In the genomic region with DNA sequence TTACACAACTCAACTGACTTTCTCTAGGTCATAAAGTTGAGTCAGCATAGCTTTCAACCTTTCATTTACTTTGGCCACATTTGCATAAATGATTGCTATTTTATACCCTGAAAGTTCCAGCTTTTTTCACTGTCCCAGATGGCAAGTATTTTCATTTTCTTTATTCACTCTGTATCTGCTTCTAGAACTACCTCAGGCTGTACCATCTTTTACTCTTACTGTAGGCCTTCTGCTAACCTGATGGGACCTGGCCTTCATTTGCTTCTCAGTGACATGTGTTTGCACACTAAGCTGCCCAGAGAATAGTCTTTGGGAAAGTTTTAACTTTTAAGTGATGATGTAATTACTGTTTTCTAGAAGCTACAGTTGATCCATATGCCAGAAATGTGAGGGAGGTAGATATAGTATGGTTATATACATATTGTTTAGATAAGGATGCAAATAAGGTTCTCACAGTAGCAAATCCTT, we compare ENCODE assay signal across 9 cellular contexts.
A peak's percentile ranks its signal among the peaks of the same experiment; 100 is the strongest.
DNase-seq lines count a peak whose midpoint lies in the region; ATAC-seq, FAIRE-seq and TF ChIP-seq lines count a peak whose summit lies in the region.
"Had no signal": no experiment of that assay in that cellular context is flagged by ENCODE, and none has a peak within 500 bp of the region (broad histone marks: within the 10 kb centered on the region; RNA-seq: fewer than 3 reads in every experiment).

No MANE protein-coding gene starts in this region.

- H3K27me3 ChIP-seq in adrenal gland, result no peaks in the 10 kb centered on the region
- no peaks in the 10 kb centered on the region for H3K27me3 ChIP-seq in naive thymus-derived CD4-positive, alpha-beta T cell (ENCODE audit: control insufficient read depth in 2 of 2, insufficient read depth in 2 of 2, low read length in 2 of 2)

- peak; percentile 32 for ATAC-seq in HG02970 (IDR thresholded peaks at IDR 0.05; ENCODE audit: low FRiP score, unreplicated experiment)
- ATAC-seq in naive thymus-derived CD4-positive, alpha-beta T cell, result peak; percentile 26

- DNase-seq in GM12892 (ENCODE audit: insufficient read length), result no peak
- no peak for DNase-seq in adrenal gland
- DNase-seq in naive thymus-derived CD4-positive, alpha-beta T cell, result peak in 2 of 9 donors; percentile 34 to 51
- no peak for DNase-seq in SKM-1 treated with dmso at 0.1 percent for 144 hours (lab: John Stamatoyannopoulos, UW; ENCODE audit: unreplicated experiment)
- DNase-seq in midbrain (lab: John Stamatoyannopoulos, UW), result no peak
- DNase-seq in hippocampal formation (lab: John Stamatoyannopoulos, UW), result no peak
- DNase-seq in NK-92 (lab: John Stamatoyannopoulos, UW; ENCODE audit: unreplicated experiment), result no peak
- DNase-seq: retina had no signal

- H3K27me3 Mint-ChIP-seq in naive thymus-derived CD4-positive, alpha-beta T cell, result no peaks in the 10 kb centered on the region

- H3K27ac ChIP-seq in adrenal gland, result peak overlapping the region in 3 of 5 donors; percentile 42 to 63 (median 60)
- H3K27ac ChIP-seq in naive thymus-derived CD4-positive, alpha-beta T cell (ENCODE audit: low read depth, low read length), result peak overlapping the region; percentile 97

- H3K4me1 Mint-ChIP-seq in naive thymus-derived CD4-positive, alpha-beta T cell, result peaks cover 46 to 100% (median 92%) of the 10 kb centered on the region in 7 donors

- TF ChIP-seq POLR2A in GM12892 (IDR thresholded peaks at IDR 0.05; ENCODE audit: low read depth, low read length), result no peak
- TF ChIP-seq POLR2A in adrenal gland (IDR thresholded peaks at IDR 0.05), result no peak

- H3K36me3 Mint-ChIP-seq in naive thymus-derived CD4-positive, alpha-beta T cell, result peaks cover 3 to 37% (median 14%) of the 10 kb centered on the region in 5 donors

- FAIRE-seq in GM12892 (lab: Jason Lieb, UNC), result peak; percentile 51

- H3K9me3 ChIP-seq in adrenal gland (replicated peaks in 1 of 3), result no peaks in the 10 kb centered on the region
- H3K9me3 ChIP-seq in naive thymus-derived CD4-positive, alpha-beta T cell (ENCODE audit: control insufficient read depth in 2 of 3, low read length in 3 of 3), result no peaks in the 10 kb centered on the region

- H3K4me3 ChIP-seq in adrenal gland, result no peak overlapping the region
- no peak overlapping the region for H3K4me3 ChIP-seq in naive thymus-derived CD4-positive, alpha-beta T cell (ENCODE audit: low read length)

- peak overlapping the region; percentile 32 to 82 (median 76) for H3K4me3 Mint-ChIP-seq in naive thymus-derived CD4-positive, alpha-beta T cell

- CTCF ChIA-PET in naive thymus-derived CD4-positive, alpha-beta T cell (lab: Charles Lee), result interaction anchor here (0.5 to 2.5 kb wide), 6 partner anchors 17 to 129 kb away, joined by 3 to 8 read pairs (median 4); no protein-coding TSS in a partner anchor

- peaks cover 8 to 24% of the 10 kb centered on the region in 2 donors for H3K4me1 ChIP-seq in adrenal gland (replicated peaks in 1 of 2)
- peaks cover 84 to 92% of the 10 kb centered on the region in 2 donors for H3K4me1 ChIP-seq in naive thymus-derived CD4-positive, alpha-beta T cell (ENCODE audit: control insufficient read depth in 2 of 2, insufficient read depth in 2 of 2, low read length in 2 of 2)

- H3K9me3 Mint-ChIP-seq in naive thymus-derived CD4-positive, alpha-beta T cell, result peaks cover 0 to 5% (median 0%) of the 10 kb centered on the region in 11 donors

- POLR2A ChIA-PET in naive thymus-derived CD4-positive, alpha-beta T cell (lab: Charles Lee), result interaction anchor here (0.7 to 3.5 kb wide), 15 partner anchors 8 to 210 kb away, joined by 3 to 48 read pairs (median 5); partner anchors contain the start of gene CDC42SE2

- TF ChIP-seq CTCF in adrenal gland (IDR thresholded peaks at IDR 0.05), result no peak

- H3K27ac Mint-ChIP-seq in naive thymus-derived CD4-positive, alpha-beta T cell, result peak overlapping the region; percentile 94 to 99 (median 98)

- intact Hi-C loops in adrenal gland (cut with DNase I), result no loop called here
- intact Hi-C loops in naive thymus-derived CD4-positive, alpha-beta T cell (cut with micrococcal nuclease), result loop anchor here (1.0 to 10.0 kb wide), 8 partner anchors 8 to 1116 kb away; partner anchors contain the start of genes IRF1 (in 1 of the 2) and RAPGEF6 (in 1 of the 2)

- no peaks in the 10 kb centered on the region for H3K36me3 ChIP-seq in adrenal gland (replicated peaks in 1 of 2)
- no peaks in the 10 kb centered on the region for H3K36me3 ChIP-seq in naive thymus-derived CD4-positive, alpha-beta T cell (ENCODE audit: control insufficient read depth in 2 of 3, insufficient read depth in 3 of 3, low read length in 3 of 3)

Comparison
In these comparisons a context has a peak if more than half of its experiments do, and no peak if none do; other contexts are left out.
1. intact Hi-C loops: an anchor here in naive thymus-derived CD4-positive, alpha-beta T cell (1.0 to 10.0 kb wide); none called in adrenal gland.